Comparison of ENCODE assay signal across 2 cellular contexts in the genomic region with DNA sequence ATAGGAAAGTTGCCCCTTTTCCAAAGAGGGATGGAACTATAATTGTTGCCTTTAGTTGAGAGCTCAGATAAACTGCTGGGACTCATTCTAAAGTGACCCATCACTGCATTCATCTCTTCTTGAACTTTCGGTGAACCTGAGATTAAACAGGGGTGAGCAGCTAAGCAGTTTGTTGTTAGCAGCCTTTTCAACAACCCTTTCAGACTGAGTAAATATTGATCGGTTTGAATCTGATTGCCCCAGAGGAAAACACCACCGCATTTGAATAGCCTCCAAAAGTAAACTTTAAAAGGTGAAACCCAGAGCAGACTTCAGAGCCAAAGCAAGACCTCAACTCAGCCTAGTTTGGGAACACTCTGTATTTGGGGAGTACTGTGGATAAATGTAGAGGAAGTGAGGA.
A peak's percentile ranks its signal among the peaks of the same experiment; 100 is the strongest.
TF ChIP-seq lines count a peak whose summit lies in the region.

No MANE protein-coding gene starts in this region.

TF ChIP-seq in GM23338, 12 proteins besides CTCF, POLR2A, EP300 and RAD21:
- TF ChIP-seq, protein P1, sequence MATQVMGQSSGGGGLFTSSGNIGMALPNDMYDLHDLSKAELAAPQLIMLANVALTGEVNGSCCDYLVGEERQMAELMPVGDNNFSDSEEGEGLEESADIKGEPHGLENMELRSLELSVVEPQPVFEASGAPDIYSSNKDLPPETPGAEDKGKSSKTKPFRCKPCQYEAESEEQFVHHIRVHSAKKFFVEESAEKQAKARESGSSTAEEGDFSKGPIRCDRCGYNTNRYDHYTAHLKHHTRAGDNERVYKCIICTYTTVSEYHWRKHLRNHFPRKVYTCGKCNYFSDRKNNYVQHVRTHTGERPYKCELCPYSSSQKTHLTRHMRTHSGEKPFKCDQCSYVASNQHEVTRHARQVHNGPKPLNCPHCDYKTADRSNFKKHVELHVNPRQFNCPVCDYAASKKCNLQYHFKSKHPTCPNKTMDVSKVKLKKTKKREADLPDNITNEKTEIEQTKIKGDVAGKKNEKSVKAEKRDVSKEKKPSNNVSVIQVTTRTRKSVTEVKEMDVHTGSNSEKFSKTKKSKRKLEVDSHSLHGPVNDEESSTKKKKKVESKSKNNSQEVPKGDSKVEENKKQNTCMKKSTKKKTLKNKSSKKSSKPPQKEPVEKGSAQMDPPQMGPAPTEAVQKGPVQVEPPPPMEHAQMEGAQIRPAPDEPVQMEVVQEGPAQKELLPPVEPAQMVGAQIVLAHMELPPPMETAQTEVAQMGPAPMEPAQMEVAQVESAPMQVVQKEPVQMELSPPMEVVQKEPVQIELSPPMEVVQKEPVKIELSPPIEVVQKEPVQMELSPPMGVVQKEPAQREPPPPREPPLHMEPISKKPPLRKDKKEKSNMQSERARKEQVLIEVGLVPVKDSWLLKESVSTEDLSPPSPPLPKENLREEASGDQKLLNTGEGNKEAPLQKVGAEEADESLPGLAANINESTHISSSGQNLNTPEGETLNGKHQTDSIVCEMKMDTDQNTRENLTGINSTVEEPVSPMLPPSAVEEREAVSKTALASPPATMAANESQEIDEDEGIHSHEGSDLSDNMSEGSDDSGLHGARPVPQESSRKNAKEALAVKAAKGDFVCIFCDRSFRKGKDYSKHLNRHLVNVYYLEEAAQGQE (IDR thresholded peaks at IDR 0.05; ENCODE audit: unreplicated experiment), result no peak
- peak; percentile 4; the same call in 1 of the 2 replicates for TF ChIP-seq NANOG (IDR thresholded peaks at IDR 0.05; ENCODE audit: borderline replicate concordance)
- no peak for TF ChIP-seq STAT1 (IDR thresholded peaks at IDR 0.05; ENCODE audit: unreplicated experiment)
TF ChIP-seq in GM23338: peak in this region for 1.

TF ChIP-seq in H1, 55 proteins besides CTCF, POLR2A, EP300 and RAD21:
- TF ChIP-seq TCF12 (IDR thresholded peaks at IDR 0.05; ENCODE audit: low read depth, low read length) (no peak), RNF2 (IDR thresholded peaks at IDR 0.05; ENCODE audit: borderline replicate concordance, low read depth, low read length, missing control alignments, poor library complexity, severe bottlenecking) (no peak), SUZ12 (IDR thresholded peaks at IDR 0.05; ENCODE audit: low read length) (peak; percentile 21; the same call in 1 of the 2 replicates), YY1 (IDR thresholded peaks at IDR 0.05; ENCODE audit: low read depth, low read length) (no peak), NANOG (IDR thresholded peaks at IDR 0.05; ENCODE audit: insufficient read depth, low read depth, low read length, poor library complexity, severe bottlenecking) (no peak), POLR2AphosphoS5 (IDR thresholded peaks at IDR 0.05; ENCODE audit: low read depth, low read length) (no peak)
- TF ChIP-seq, protein P2, sequence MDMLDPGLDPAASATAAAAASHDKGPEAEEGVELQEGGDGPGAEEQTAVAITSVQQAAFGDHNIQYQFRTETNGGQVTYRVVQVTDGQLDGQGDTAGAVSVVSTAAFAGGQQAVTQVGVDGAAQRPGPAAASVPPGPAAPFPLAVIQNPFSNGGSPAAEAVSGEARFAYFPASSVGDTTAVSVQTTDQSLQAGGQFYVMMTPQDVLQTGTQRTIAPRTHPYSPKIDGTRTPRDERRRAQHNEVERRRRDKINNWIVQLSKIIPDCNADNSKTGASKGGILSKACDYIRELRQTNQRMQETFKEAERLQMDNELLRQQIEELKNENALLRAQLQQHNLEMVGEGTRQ (IDR thresholded peaks at IDR 0.05; ENCODE audit: low read length), result no peak
